Comparison of ENCODE assay signal across 8 cellular contexts in genomic region chr5:107570805-107571531, GRCh38.
DNase-seq lines count a peak whose midpoint lies in the region; ATAC-seq lines count a peak whose summit lies in the region.

No MANE protein-coding gene starts in this region.

- H3K9me3 Mint-ChIP-seq in activated naive CD8-positive, alpha-beta T cell treated with anti-CD3 and anti-CD28 coated beads, Interleukin-2, amount 50 U/mL, for 24 hours, result no peaks in the 10 kb centered on the region

- no peaks in the 10 kb centered on the region for H3K27me3 ChIP-seq in stomach smooth muscle (ENCODE audit: control insufficient read depth in 1 of 2, insufficient read depth in 2 of 2, low read length in 2 of 2)

- DNase-seq in activated CD4-positive, alpha-beta T cell treated with anti-CD3 and anti-CD28 coated beads for 48 hours, result peak; percentile 53
- DNase-seq in activated CD4-positive, alpha-beta T cell treated with anti-CD3 and anti-CD28 coated beads, Interleukin-2, amount 50 U/mL, for 4 hours, result no peak
- DNase-seq in NCI-H146 (lab: John Stamatoyannopoulos, UW) (peak; percentile 32), kidney tubule cell (ENCODE audit: low spot score) (peak; percentile 73), T1000 (lab: John Stamatoyannopoulos, UW) (no peak)
- peak; percentile 32 for DNase-seq in activated naive CD8-positive, alpha-beta T cell treated with anti-CD3 and anti-CD28 coated beads, Interleukin-2, amount 50 U/mL, for 24 hours

- ATAC-seq in HG02623 (IDR thresholded peaks at IDR 0.05; ENCODE audit: unreplicated experiment), result peak; percentile 76
- peak; percentile 80 for ATAC-seq in activated naive CD8-positive, alpha-beta T cell treated with anti-CD3 and anti-CD28 coated beads, Interleukin-2, amount 50 U/mL, for 24 hours

- no peaks in the 10 kb centered on the region for H3K4me1 ChIP-seq in stomach smooth muscle (ENCODE audit: control insufficient read depth, insufficient read depth, low read length)

- H3K9me3 ChIP-seq in stomach smooth muscle (ENCODE audit: control insufficient read depth in 2 of 2, low read length in 2 of 2), result no peaks in the 10 kb centered on the region

- peak overlapping the region; percentile 77 for H3K4me3 Mint-ChIP-seq in activated naive CD8-positive, alpha-beta T cell treated with anti-CD3 and anti-CD28 coated beads, Interleukin-2, amount 50 U/mL, for 24 hours

- no peaks in the 10 kb centered on the region for H3K36me3 ChIP-seq in stomach smooth muscle (ENCODE audit: control insufficient read depth in 2 of 2, insufficient read depth in 2 of 2, low read length in 2 of 2)

- H3K27ac Mint-ChIP-seq in activated naive CD8-positive, alpha-beta T cell treated with anti-CD3 and anti-CD28 coated beads, Interleukin-2, amount 50 U/mL, for 24 hours, result no peak overlapping the region

- peaks cover 27% of the 10 kb centered on the region for H3K27me3 Mint-ChIP-seq in activated naive CD8-positive, alpha-beta T cell treated with anti-CD3 and anti-CD28 coated beads, Interleukin-2, amount 50 U/mL, for 24 hours

- no peak overlapping the region for H3K9ac ChIP-seq in stomach smooth muscle (ENCODE audit: low read length in 2 of 2)

- H3K27ac ChIP-seq in stomach smooth muscle (ENCODE audit: low read length), result no peak overlapping the region

- H3K4me1 Mint-ChIP-seq in activated naive CD8-positive, alpha-beta T cell treated with anti-CD3 and anti-CD28 coated beads, Interleukin-2, amount 50 U/mL, for 24 hours, result peaks cover 18% of the 10 kb centered on the region

- no peaks in the 10 kb centered on the region for H3K36me3 Mint-ChIP-seq in activated naive CD8-positive, alpha-beta T cell treated with anti-CD3 and anti-CD28 coated beads, Interleukin-2, amount 50 U/mL, for 24 hours (ENCODE audit: low read depth)

- H3K4me3 ChIP-seq in stomach smooth muscle (ENCODE audit: low read length in 2 of 2), result peak overlapping the region; percentile 82 to 83

Comparison
In these comparisons a context has a peak if more than half of its experiments do, and no peak if none do; other contexts are left out.
1. DNase-seq: peak in activated CD4-positive, alpha-beta T cell treated with anti-CD3 and anti-CD28 coated beads for 48 hours (single experiment), NCI-H146 (single experiment), activated naive CD8-positive, alpha-beta T cell treated with anti-CD3 and anti-CD28 coated beads, Interleukin-2, amount 50 U/mL, for 24 hours (single experiment) and kidney tubule cell (single experiment); none in activated CD4-positive, alpha-beta T cell treated with anti-CD3 and anti-CD28 coated beads, Interleukin-2, amount 50 U/mL, for 4 hours (0 of 2) and T1000 (single experiment).